In genomic region chr2:59884166-59884565, GRCh38 we compare ENCODE assay signal across 27 cellular contexts.
"Had no signal": no experiment of that assay in that cellular context is flagged by ENCODE, and none has a peak within 500 bp of the region (broad histone marks: within the 10 kb centered on the region; RNA-seq: fewer than 3 reads in every experiment).

No MANE protein-coding gene starts in this region.

- H3K9me3 ChIP-seq: ascending aorta, SJSA1, SK-N-SH had no signal

- FAIRE-seq: TTC549 had no signal

- H3K27ac ChIP-seq: ascending aorta, KMS-11, SJSA1 had no signal

- H3K4me1 ChIP-seq: ascending aorta, SJSA1 had no signal

- H3K27me3 ChIP-seq: ascending aorta, SJSA1 had no signal

- DNase-seq: activated CD4-positive, alpha-beta T cell treated with anti-CD3 and anti-CD28 coated beads, Interleukin-2, amount 10 ng/mL, durations not matched to agents 24 days and 14 days; activated CD4-positive, alpha-beta T cell treated with anti-CD3 and anti-CD28 coated beads, Interleukin-2, amount 50 U/mL, for 4 hours; activated CD8-positive, alpha-beta memory T cell treated with anti-CD3 and anti-CD28 coated beads for 24 hours; activated CD8-positive, alpha-beta memory T cell treated with anti-CD3 and anti-CD28 coated beads, Interleukin-2, amount 10 ng/mL, durations not matched to agents 7 days and 5 days; activated CD8-positive, alpha-beta memory T cell treated with anti-CD3 and anti-CD28 coated beads, Interleukin-2, amount 50 U/mL, for 48 hours; activated effector memory CD4-positive, alpha-beta T cell treated with Interleukin-2 at 50 U/mL for 16 hours; activated naive CD4-positive, alpha-beta T cell treated with anti-CD3 and anti-CD28 coated beads, Interleukin-2, amount 10 ng/mL, durations not matched to agents 7 days and 5 days; activated T-cell treated with anti-CD3 and anti-CD28 coated beads, Interleukin-2, amount 50 U/mL, for 48 hours; amygdala; caudate nucleus; cerebellar nuclear complex; MV-4-11; NCI-H1092; NCI-H1436 treated with DMSO at 0.1 percent for 48 hours; NCI-H1694 treated with DMSO at 0.1 percent for 48 hours; NCI-H2029; NCI-H2227 treated with DMSO at 0.1 percent for 48 hours; SHP77; SK-N-SH had no signal

- H3K36me3 Mint-ChIP-seq: activated CD8-positive, alpha-beta memory T cell treated with anti-CD3 and anti-CD28 coated beads, Interleukin-2, amount 10 ng/mL, durations not matched to agents 7 days and 5 days; activated naive CD4-positive, alpha-beta T cell treated with anti-CD3 and anti-CD28 coated beads, Interleukin-2, amount 10 ng/mL, durations not matched to agents 7 days and 5 days; activated naive CD8-positive, alpha-beta T cell had no signal

- H3K9me3 Mint-ChIP-seq: activated CD4-positive, alpha-beta T cell treated with anti-CD3 and anti-CD28 coated beads, Interleukin-2, amount 10 ng/mL, durations not matched to agents 24 days and 14 days; activated naive CD4-positive, alpha-beta T cell treated with anti-CD3 and anti-CD28 coated beads, Interleukin-2, amount 10 ng/mL, durations not matched to agents 7 days and 5 days; T-helper 1 cell treated with Interleukin-12 subunit alpha and Interleukin-12 subunit beta and Interleukin-4 antibody, amounts not matched to agents 30 μg/mL and 1 μg/mL, for 36 hours; T-helper 2 cell treated with Interferon-gamma antibody and Interleukin-4, amounts not matched to agents 5 μg/mL and 100 μg/mL, for 36 hours had no signal

- ATAC-seq: activated CD8-positive, alpha-beta memory T cell treated with anti-CD3 and anti-CD28 coated beads, Interleukin-2, amount 10 ng/mL, durations not matched to agents 7 days and 5 days; Panc1 had no signal

- H3K36me3 ChIP-seq: ascending aorta, SJSA1 had no signal

- H3K4me3 Mint-ChIP-seq: activated CD4-positive, alpha-beta T cell treated with anti-CD3 and anti-CD28 coated beads, Interleukin-2, amount 10 ng/mL, durations not matched to agents 24 days and 14 days; activated CD8-positive, alpha-beta memory T cell treated with anti-CD3 and anti-CD28 coated beads, Interleukin-2, amount 10 ng/mL, durations not matched to agents 7 days and 5 days; activated naive CD4-positive, alpha-beta T cell treated with anti-CD3 and anti-CD28 coated beads, Interleukin-2, amount 10 ng/mL, durations not matched to agents 7 days and 5 days; activated naive CD8-positive, alpha-beta T cell; T-helper 1 cell treated with Interleukin-12 subunit alpha and Interleukin-12 subunit beta and Interleukin-4 antibody, amounts not matched to agents 30 μg/mL and 1 μg/mL, for 36 hours; T-helper 2 cell treated with Interferon-gamma antibody and Interleukin-4, amounts not matched to agents 5 μg/mL and 100 μg/mL, for 36 hours had no signal

- H3K27ac Mint-ChIP-seq: activated CD4-positive, alpha-beta T cell treated with anti-CD3 and anti-CD28 coated beads, Interleukin-2, amount 10 ng/mL, durations not matched to agents 24 days and 14 days; activated CD8-positive, alpha-beta memory T cell treated with anti-CD3 and anti-CD28 coated beads, Interleukin-2, amount 10 ng/mL, durations not matched to agents 7 days and 5 days; activated naive CD4-positive, alpha-beta T cell treated with anti-CD3 and anti-CD28 coated beads, Interleukin-2, amount 10 ng/mL, durations not matched to agents 7 days and 5 days; activated naive CD8-positive, alpha-beta T cell; T-helper 1 cell treated with Interleukin-12 subunit alpha and Interleukin-12 subunit beta and Interleukin-4 antibody, amounts not matched to agents 30 μg/mL and 1 μg/mL, for 36 hours; T-helper 2 cell treated with Interferon-gamma antibody and Interleukin-4, amounts not matched to agents 5 μg/mL and 100 μg/mL, for 36 hours had no signal

- H3K4me3 ChIP-seq: ascending aorta, SJSA1 had no signal

- H3K27me3 Mint-ChIP-seq: activated naive CD8-positive, alpha-beta T cell had no signal
